Comparison of ENCODE assay signal across 17 cellular contexts in the genomic region with DNA sequence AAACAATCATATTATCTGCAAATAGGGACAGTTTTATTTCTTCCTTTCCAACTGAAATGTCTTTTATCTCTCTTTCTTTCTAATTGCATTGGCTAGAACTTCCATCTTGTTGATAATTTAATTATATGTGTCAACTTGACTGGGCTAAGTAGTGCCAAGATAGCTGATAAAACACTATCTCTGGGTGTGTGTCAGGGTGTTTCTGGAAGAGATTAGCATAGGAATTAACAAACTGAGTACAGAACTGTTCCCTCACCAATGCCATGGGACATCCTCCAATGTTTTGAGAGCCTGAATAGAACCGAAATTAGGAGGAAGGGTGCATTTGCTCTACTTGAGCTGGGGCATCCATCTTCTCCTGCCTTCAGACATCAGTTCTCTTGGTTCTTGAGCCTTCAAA.
DNase-seq lines count a peak whose midpoint lies in the region; ATAC-seq lines count a peak whose summit lies in the region.
"Had no signal": no experiment of that assay in that cellular context is flagged by ENCODE, and none has a peak within 500 bp of the region (broad histone marks: within the 10 kb centered on the region; RNA-seq: fewer than 3 reads in every experiment).

No MANE protein-coding gene starts in this region.

- H2BK120ac ChIP-seq in mesenchymal stem cell (ENCODE audit: low read depth, low read length): no peak overlapping the region

- no peak overlapping the region for H2BK5ac ChIP-seq in mesenchymal stem cell (ENCODE audit: low read depth, low read length, poor library complexity, severe bottlenecking)

- H2BK12ac ChIP-seq in mesenchymal stem cell (ENCODE audit: low read length in 2 of 2): no peak overlapping the region

- no peaks in the 10 kb centered on the region for H3K4me1 ChIP-seq in mesenchymal stem cell (ENCODE audit: control insufficient read depth, insufficient read depth, low read depth, low read length)
- H3K4me1 ChIP-seq: BE2C, Caco-2 had no signal

- no peaks in the 10 kb centered on the region for H3K79me1 ChIP-seq in mesenchymal stem cell (replicated peaks; ENCODE audit: low read length, poor library complexity, severe bottlenecking)

- DNase-seq in left cardiac atrium (no peak), cardiac septum (ENCODE audit: low spot score) (no peak), SK-N-DZ (ENCODE audit: low spot score) (peak; percentile 24), mesenchymal stem cell (no peak), RPMI8226 (no peak), inferior parietal cortex (ENCODE audit: extremely low spot score) (no peak)
- no peak for DNase-seq in activated CD4-positive, CD25-positive, alpha-beta regulatory T cell (lab: John Stamatoyannopoulos, UW)
- DNase-seq: ACHN; BE2C; C1 segment of cervical spinal cord; Caco-2; CD4-positive, CD25-positive, alpha-beta regulatory T cell; GM23248; H7; HFFc6 had no signal

- H3K18ac ChIP-seq in mesenchymal stem cell (ENCODE audit: low read depth in 1 of 2, low read length in 2 of 2): no peak overlapping the region

- H3K4ac ChIP-seq in mesenchymal stem cell (ENCODE audit: low read depth in 1 of 2, low read length in 2 of 2): no peak overlapping the region

- no peak overlapping the region for H3K9ac ChIP-seq in mesenchymal stem cell (ENCODE audit: low read length)
- H3K9ac ChIP-seq: GM23248 had no signal

- H2AFZ ChIP-seq in mesenchymal stem cell (ENCODE audit: low read depth, low read length): no peak overlapping the region
- H2AFZ ChIP-seq: GM23248 had no signal

- no peaks in the 10 kb centered on the region for H3K36me3 ChIP-seq in mesenchymal stem cell (ENCODE audit: control insufficient read depth in 1 of 2, insufficient read depth in 2 of 2, low read depth in 1 of 2, low read length in 2 of 2)
- H3K36me3 ChIP-seq: BE2C had no signal

- H4K8ac ChIP-seq in mesenchymal stem cell (ENCODE audit: low read length): no peak overlapping the region

- ATAC-seq in left cardiac atrium: peak; percentile 44 to 82
- ATAC-seq: HCT116 had no signal

- no peak overlapping the region for H3K4me2 ChIP-seq in mesenchymal stem cell (ENCODE audit: low read length, poor library complexity, severe bottlenecking)

- no peak overlapping the region for H2BK15ac ChIP-seq in mesenchymal stem cell (ENCODE audit: low read depth, poor library complexity, severe bottlenecking)

- peak overlapping the region; percentile 39 for H4K91ac ChIP-seq in mesenchymal stem cell (ENCODE audit: low read length)

- no peak overlapping the region for H3K27ac ChIP-seq in mesenchymal stem cell (ENCODE audit: low read length, poor library complexity, severe bottlenecking)
- H3K27ac ChIP-seq: GM23248, HL-60 had no signal

- intact Hi-C loops in left cardiac atrium (cut with DNase I) (no loop called here), cardiac septum (cut with DNase I) (no loop called here)

- WGBS in mesenchymal stem cell: 100% methylated on average over 1 of the region's 1 CpG

- H2AK5ac ChIP-seq in mesenchymal stem cell (ENCODE audit: low read length, severe bottlenecking): no peak overlapping the region

- no peak overlapping the region for H3K14ac ChIP-seq in mesenchymal stem cell (ENCODE audit: low read length in 2 of 2)

- no peak overlapping the region for H3K4me3 ChIP-seq in mesenchymal stem cell (ENCODE audit: insufficient read depth in 1 of 2, low read depth in 1 of 2, low read length in 2 of 2)
- H3K4me3 ChIP-seq: GM23248 had no signal

- H3K23ac ChIP-seq in mesenchymal stem cell (ENCODE audit: low read length in 2 of 2): no peak overlapping the region

- H3K27me3 ChIP-seq in mesenchymal stem cell (ENCODE audit: control insufficient read depth in 1 of 2, insufficient read depth in 1 of 2, low read length in 2 of 2): no peaks in the 10 kb centered on the region
- H3K27me3 ChIP-seq: BE2C had no signal

- no peaks in the 10 kb centered on the region for H3K9me3 ChIP-seq in mesenchymal stem cell (ENCODE audit: control insufficient read depth, low read length)
- H3K9me3 ChIP-seq: BE2C, Caco-2 had no signal
